Comparison of ENCODE assay signal across 1 cellular context in genomic region chr6:10384064-10384317, GRCh38.
A peak's percentile ranks its signal among the peaks of the same experiment; 100 is the strongest.
TF ChIP-seq lines count a peak whose summit lies in the region.

No MANE protein-coding gene starts in this region.

TF ChIP-seq in endothelial cell of umbilical vein, 7 proteins besides CTCF, POLR2A, EP300 and RAD21:
- TF ChIP-seq POLR2AphosphoS5 (IDR thresholded peaks at IDR 0.05; ENCODE audit: insufficient read depth, low read depth, low read length), result no peak
- no peak for TF ChIP-seq FOS (IDR thresholded peaks at IDR 0.05; ENCODE audit: borderline replicate concordance, insufficient read depth, low read length)
- TF ChIP-seq GATA2 (IDR thresholded peaks at IDR 0.05; ENCODE audit: insufficient read depth, insufficient read length, low read depth, low read length), result no peak
- no peak for TF ChIP-seq JUN (IDR thresholded peaks at IDR 0.05; ENCODE audit: borderline replicate concordance, insufficient read depth, insufficient read length, low read depth)
- TF ChIP-seq EZH2 (IDR thresholded peaks at IDR 0.05; ENCODE audit: borderline replicate concordance, low read depth, low read length, severe bottlenecking), result peak; percentile 51
- no peak for TF ChIP-seq MYC (IDR thresholded peaks at IDR 0.05; ENCODE audit: low read depth, low read length)
- TF ChIP-seq MAX (IDR thresholded peaks at IDR 0.05; ENCODE audit: insufficient read depth, insufficient read length), result no peak
